ENCODE assay signal across 11 cellular contexts in genomic region chr13:51619614-51620013, GRCh38. TPM values are rescaled to one million over a fixed set of nuclear protein-coding genes. Genes with fewer than 3 reads are reported as not detected.
A peak's percentile ranks its signal among the peaks of the same experiment; 100 is the strongest.
DNase-seq lines count a peak whose midpoint lies in the region; ATAC-seq, FAIRE-seq and TF ChIP-seq lines count a peak whose summit lies in the region.
"Had no signal": no experiment of that assay in that cellular context is flagged by ENCODE, and none has a peak within 500 bp of the region (broad histone marks: within the 10 kb centered on the region; RNA-seq: fewer than 3 reads in every experiment).

No MANE protein-coding gene starts in this region.

- H3K4me1 ChIP-seq in left lung, result peaks cover 7 to 33% of the 10 kb centered on the region in 2 donors

- H3K27ac ChIP-seq in brain microvascular endothelial cell, result peak overlapping the region; percentile 63
- no peak overlapping the region for H3K27ac ChIP-seq in left lung
- H3K27ac ChIP-seq: upper lobe of left lung had no signal

- H3K27me3 ChIP-seq in brain microvascular endothelial cell (replicated peaks), result no peaks in the 10 kb centered on the region
- no peaks in the 10 kb centered on the region for H3K27me3 ChIP-seq in left lung
- H3K27me3 ChIP-seq: upper lobe of left lung had no signal

- ATAC-seq in left lung (peak; percentile 22), HG03439 (IDR thresholded peaks at IDR 0.05; ENCODE audit: unreplicated experiment) (no peak)

- FAIRE-seq in H54 (lab: Jason Lieb, UNC), result peak; percentile 64

- TF ChIP-seq CTCF in brain microvascular endothelial cell (IDR thresholded peaks at IDR 0.05; ENCODE audit: low read depth, low read length, missing control alignments), result no peak
- no peak for TF ChIP-seq CTCF in left lung (IDR thresholded peaks at IDR 0.05)

- TF ChIP-seq POLR2A in H54 (IDR thresholded peaks at IDR 0.05; ENCODE audit: low read depth, low read length), result no peak

- in situ Hi-C loops in brain microvascular endothelial cell (cut with HindIII; ENCODE audit: low pct_ligation_motif_present, low sequenced_read_pairs), result no loop called here

- H3K9me3 ChIP-seq in left lung, result no peaks in the 10 kb centered on the region
- H3K9me3 ChIP-seq: upper lobe of left lung had no signal

- intact Hi-C loops in left lung (cut with DNase I), result no loop called here

- no peak overlapping the region for H3K4me3 ChIP-seq in brain microvascular endothelial cell (ENCODE audit: low read depth, low read length)
- H3K4me3 ChIP-seq in left lung, result no peak overlapping the region
- H3K4me3 ChIP-seq: upper lobe of left lung had no signal

- DNase-seq in Daoy (ENCODE audit: low read depth) (peak; percentile 37), H54 (ENCODE audit: insufficient read length, low spot score) (no peak), brain microvascular endothelial cell (peak; percentile 55), left lung (no peak), COLO829 (ENCODE audit: low spot score) (no peak), NCI-H446 (lab: John Stamatoyannopoulos, UW) (no peak)
- DNase-seq in effector CD8-positive, alpha-beta T cell (lab: John Stamatoyannopoulos, UW), result no peak
- DNase-seq: GF-D8, NCI-H1105, upper lobe of left lung had no signal

- H3K36me3 ChIP-seq in brain microvascular endothelial cell (replicated peaks) (no peaks in the 10 kb centered on the region), left lung (no peaks in the 10 kb centered on the region)
- H3K36me3 ChIP-seq: upper lobe of left lung had no signal

RNA-seq across cellular contexts. Expression of gene WDFY2, which starts 35.4 kb away (rescaled TPM):
- total RNA-seq in Daoy (2014; rRNA removed; shearing (Covaris generic)), result 1.4 and 4.5 TPM in 2 replicates
- 10 to 100 TPM in 1 of 2 donors, 1 to 10 TPM in 1; 9.7 to 15.4 TPM for total RNA-seq in left lung

Comparison
In these comparisons a context has a peak if more than half of its experiments do, and no peak if none do; other contexts are left out.
1. DNase-seq: peak in Daoy (single experiment) and brain microvascular endothelial cell (single experiment); none in H54 (single experiment), left lung (0 of 2), COLO829 (single experiment), effector CD8-positive, alpha-beta T cell (single experiment) and NCI-H446 (0 of 2).